Comparison of ENCODE assay signal across 19 cellular contexts in genomic region chr6:142500265-142500786, GRCh38.
DNase-seq lines count a peak whose midpoint lies in the region; ATAC-seq and TF ChIP-seq lines count a peak whose summit lies in the region.
"Had no signal": no experiment of that assay in that cellular context is flagged by ENCODE, and none has a peak within 500 bp of the region (broad histone marks: within the 10 kb centered on the region; RNA-seq: fewer than 3 reads in every experiment).

No MANE protein-coding gene starts in this region.

- peak overlapping the region; percentile 27 to 36 for H3K27ac ChIP-seq in ascending aorta
- H3K27ac ChIP-seq in hepatocyte: no peak overlapping the region
- H3K27ac ChIP-seq: C4-2B had no signal

- H3K27me3 ChIP-seq in ascending aorta (no peaks in the 10 kb centered on the region), hepatocyte (peaks cover 4% of the 10 kb centered on the region)

- WGBS in hepatocyte (ENCODE audit: low lambda C conversion rate, missing lambda C conversion rate): 81% methylated on average over 4 of the region's 4 CpGs

- no peak overlapping the region for H3K4me3 Mint-ChIP-seq in osteocyte (ENCODE audit: unreplicated experiment)

- peaks cover 2% of the 10 kb centered on the region for H3K36me3 Mint-ChIP-seq in osteocyte (ENCODE audit: unreplicated experiment)

- no peaks in the 10 kb centered on the region for H3K79me2 ChIP-seq in hepatocyte

- H3K27me3 Mint-ChIP-seq in osteocyte (ENCODE audit: unreplicated experiment): peaks cover 54% of the 10 kb centered on the region

- H3K36me3 ChIP-seq in ascending aorta (no peaks in the 10 kb centered on the region), hepatocyte (replicated peaks; ENCODE audit: insufficient read depth, low read depth) (no peaks in the 10 kb centered on the region)

- H3K9me3 Mint-ChIP-seq in osteocyte (ENCODE audit: unreplicated experiment): peaks cover 22% of the 10 kb centered on the region

- intact Hi-C loops in ascending aorta (cut with DNase I): no loop called here

- H3K9me3 ChIP-seq in ascending aorta (peaks cover 0 to 8% of the 10 kb centered on the region in 2 donors), hepatocyte (ENCODE audit: low read depth) (no peaks in the 10 kb centered on the region)

- no peaks in the 10 kb centered on the region for H3K9me2 ChIP-seq in hepatocyte (replicated peaks; ENCODE audit: insufficient read depth)

- peak overlapping the region; percentile 27 for H3K27ac Mint-ChIP-seq in osteocyte (ENCODE audit: unreplicated experiment)

- H3K4me1 ChIP-seq in ascending aorta (no peaks in the 10 kb centered on the region), hepatocyte (ENCODE audit: insufficient read depth) (no peaks in the 10 kb centered on the region)

- ATAC-seq in left lobe of liver (no peak), HG02885 (IDR thresholded peaks at IDR 0.05; ENCODE audit: poor library complexity, unreplicated experiment) (no peak)
- ATAC-seq: HCT116, Panc1 had no signal

- no peak overlapping the region for H3K4me2 ChIP-seq in hepatocyte

- no peaks in the 10 kb centered on the region for H4K20me1 ChIP-seq in hepatocyte (ENCODE audit: insufficient read depth, poor library complexity, severe bottlenecking)

- TF ChIP-seq CTCF in ascending aorta (IDR thresholded peaks at IDR 0.05) (no peak), fibroblast of mammary gland (conservative IDR thresholded peaks at IDR 0.05; ENCODE audit: control insufficient read depth, insufficient read depth, low read depth, low read length) (no peak), osteocyte (IDR thresholded peaks at IDR 0.05) (no peak), hepatocyte (IDR thresholded peaks at IDR 0.05; ENCODE audit: poor library complexity) (no peak)

- peaks cover 2% of the 10 kb centered on the region for H3K4me1 Mint-ChIP-seq in osteocyte (ENCODE audit: unreplicated experiment)

- peak; percentile 9 for DNase-seq in AG08395 (ENCODE audit: low spot score)
- no peak for DNase-seq in ascending aorta (ENCODE audit: low spot score in 2 of 2)
- DNase-seq in fibroblast of mammary gland (ENCODE audit: low read depth): peak; percentile 76
- no peak for DNase-seq in osteocyte (ENCODE audit: extremely low spot score, unreplicated experiment)
- no peak for DNase-seq in left lobe of liver (ENCODE audit: low spot score)
- no peak for DNase-seq in RKO (ENCODE audit: low spot score)
- DNase-seq in hepatocyte (ENCODE audit: low spot score): no peak
- DNase-seq: 8988T, EL, MM.1S, NCI-H1105, NCI-H1694 treated with DMSO at 0.1 percent for 48 hours, NCI-H446, NCI-H748 treated with DMSO at 0.1 percent for 48 hours, Right ventricle myocardium superior had no signal

- H3K4me3 ChIP-seq in ascending aorta (no peak overlapping the region), fibroblast of mammary gland (ENCODE audit: control insufficient read depth, low read depth, low read length) (no peak overlapping the region), hepatocyte (no peak overlapping the region)

- no peak overlapping the region for H2AFZ ChIP-seq in hepatocyte

Comparison
In these comparisons a context has a peak if more than half of its experiments do, and no peak if none do; other contexts are left out.
1. DNase-seq: peak in AG08395 (single experiment) and fibroblast of mammary gland (single experiment); none in ascending aorta (0 of 2), osteocyte (single experiment), left lobe of liver (single experiment), RKO (single experiment) and hepatocyte (single experiment).